Comparison of ENCODE assay signal across 9 cellular contexts in the genomic region with DNA sequence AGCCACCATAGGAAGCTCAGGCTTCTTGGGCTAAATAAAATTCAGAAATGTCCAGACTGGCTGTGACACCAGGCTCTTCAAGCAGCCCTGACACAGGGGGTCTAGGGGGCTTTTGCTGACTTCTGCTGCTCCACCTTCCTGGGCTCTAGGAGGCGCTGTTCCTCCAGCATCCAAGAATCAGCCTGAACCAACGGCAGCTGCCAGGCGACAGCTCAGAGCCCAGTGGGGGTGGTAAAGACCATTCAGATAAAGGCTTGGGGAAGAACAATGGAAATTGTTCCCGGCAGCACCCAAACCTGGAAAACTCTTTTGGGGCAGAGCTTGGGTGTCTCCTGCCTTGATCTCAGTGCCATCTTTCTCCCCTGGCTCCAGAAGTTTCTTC. TPM values are rescaled to one million over a fixed set of nuclear protein-coding genes. Genes with fewer than 3 reads are reported as not detected.
A peak's percentile ranks its signal among the peaks of the same experiment; 100 is the strongest.
DNase-seq lines count a peak whose midpoint lies in the region; ATAC-seq and TF ChIP-seq lines count a peak whose summit lies in the region.
"Had no signal": no experiment of that assay in that cellular context is flagged by ENCODE, and none has a peak within 500 bp of the region (broad histone marks: within the 10 kb centered on the region; RNA-seq: fewer than 3 reads in every experiment).

No MANE protein-coding gene starts in this region.

- no peaks in the 10 kb centered on the region for H3K79me2 ChIP-seq in HCT116 (ENCODE audit: insufficient read depth, low read length)
- H3K79me2 ChIP-seq in mammary epithelial cell (ENCODE audit: insufficient read depth, low read length): no peaks in the 10 kb centered on the region

- no peaks in the 10 kb centered on the region for H3K9me2 ChIP-seq in HCT116 (ENCODE audit: insufficient read depth)

- WGBS in mammary epithelial cell (ENCODE audit: low coverage, missing lambda C conversion rate): 79% methylated on average over 3 of the region's 4 CpGs

- no peak for DNase-seq in AG04449 (ENCODE audit: low read depth, low spot score)
- peak; percentile 22 for DNase-seq in HCT116 (ENCODE audit: low read depth, low spot score)
- DNase-seq in T-helper 9 cell: peak; percentile 57
- DNase-seq in mammary epithelial cell: no peak
- peak; percentile 60 for DNase-seq in lower lobe of right lung
- DNase-seq in superior temporal gyrus (ENCODE audit: extremely low spot score): peak; percentile 57

- H3K36me3 ChIP-seq in HCT116 (ENCODE audit: control insufficient read depth in 1 of 2, insufficient read depth in 2 of 2, low read length in 2 of 2) (no peaks in the 10 kb centered on the region), mammary epithelial cell (ENCODE audit: insufficient read depth, low read length) (no peaks in the 10 kb centered on the region), lower lobe of right lung (no peaks in the 10 kb centered on the region)

- in situ Hi-C loops in mammary epithelial cell (cut with MboI; ENCODE audit: low sequenced_read_pairs in 2 of 2): no loop called here

- POLR2A ChIA-PET in AG04449 (lab: Yijun Ruan, JAX) (no interaction called here), HCT116 (lab: Charles Lee) (no interaction called here)

- ATAC-seq in HCT116 (peak; percentile 86), lower lobe of right lung (peak; percentile 41 to 65), HG02981 (IDR thresholded peaks at IDR 0.05; ENCODE audit: unreplicated experiment) (no peak), HG03108 (IDR thresholded peaks at IDR 0.05; ENCODE audit: unreplicated experiment) (no peak)

- BruUV-seq in HCT116 (replicated peaks; lab: Mats Ljungman, UMichigan) (no TSS peak), mammary epithelial cell (replicated peaks; lab: Mats Ljungman, UMichigan) (no TSS peak)

- H3K27ac ChIP-seq in HCT116 (ENCODE audit: low read depth, low read length) (no peak overlapping the region), mammary epithelial cell (ENCODE audit: insufficient read depth, low read depth, low read length) (no peak overlapping the region), lower lobe of right lung (no peak overlapping the region)

- no peaks in the 10 kb centered on the region for H3K4me1 ChIP-seq in HCT116 (ENCODE audit: control insufficient read depth in 1 of 2, insufficient read depth in 2 of 2, low read length in 2 of 2)
- H3K4me1 ChIP-seq in mammary epithelial cell (ENCODE audit: insufficient read depth, low read length): no peaks in the 10 kb centered on the region
- no peaks in the 10 kb centered on the region for H3K4me1 ChIP-seq in lower lobe of right lung

- 0 out of 2 replicates have a peak, but pooled peaks cover 2% of the 10 kb centered on the region for H3K27me3 ChIP-seq in HCT116 (ENCODE audit: insufficient read depth, low read length)
- no peaks in the 10 kb centered on the region for H3K27me3 ChIP-seq in mammary epithelial cell (ENCODE audit: insufficient read depth, low read length)
- no peaks in the 10 kb centered on the region for H3K27me3 ChIP-seq in lower lobe of right lung (ENCODE audit: low read depth)

- CTCF ChIA-PET in AG04449 (lab: Yijun Ruan, JAX): interaction anchor here (0.5 to 2.4 kb wide), 14 partner anchors 9 to 848 kb away, joined by 3 to 18 read pairs (median 3); partner anchors contain the start of gene RCN2
- CTCF ChIA-PET in HCT116 (lab: Charles Lee): interaction anchor here (0.9 to 1.8 kb wide), 6 partner anchors 13 to 660 kb away, joined by 3 to 9 read pairs (median 4); partner anchors contain the start of gene LINGO1
- CTCF ChIA-PET in mammary epithelial cell (lab: Charles Lee; ENCODE audit: low non-redundant PET): no interaction called here

- H3K9me3 ChIP-seq in HCT116 (ENCODE audit: control insufficient read depth in 1 of 2, insufficient read depth in 1 of 2, low read depth in 1 of 2, low read length in 2 of 2) (no peaks in the 10 kb centered on the region), mammary epithelial cell (replicated peaks; ENCODE audit: insufficient read depth, low read length) (no peaks in the 10 kb centered on the region), lower lobe of right lung (no peaks in the 10 kb centered on the region)

- intact Hi-C loops in HCT116 (cut with micrococcal nuclease) (no loop called here), mammary epithelial cell (cut with micrococcal nuclease) (no loop called here), lower lobe of right lung (cut with DNase I) (no loop called here)

- no peak overlapping the region for H2AFZ ChIP-seq in HCT116 (ENCODE audit: low read depth, low read length, poor library complexity, severe bottlenecking)
- no peak overlapping the region for H2AFZ ChIP-seq in mammary epithelial cell (ENCODE audit: low read depth, low read length)

- peak; percentile 68 for TF ChIP-seq RAD21 in HCT116 (IDR thresholded peaks at IDR 0.05; ENCODE audit: low read depth)

- H3K4me2 ChIP-seq in HCT116 (ENCODE audit: low read length) (no peak overlapping the region), mammary epithelial cell (ENCODE audit: insufficient read depth, low read depth, low read length) (no peak overlapping the region)

- H4K20me1 ChIP-seq in HCT116 (ENCODE audit: insufficient read depth) (no peaks in the 10 kb centered on the region), mammary epithelial cell (ENCODE audit: insufficient read depth, low read length) (no peaks in the 10 kb centered on the region)

- RAD21 ChIA-PET in HCT116 (lab: Charles Lee; ENCODE audit: low non-redundant PET in 1 of 2, low total read pairs in 2 of 2, uncharacterized antibody in 2 of 2, unreplicated experiment in 2 of 2): interaction anchor here in 1 of 2 experiments (0.7 kb wide), 1 partner anchor 570 kb away, joined by 3 read pairs; no protein-coding TSS in a partner anchor

- dilution Hi-C loops in mammary epithelial cell (cut with HindIII; ENCODE audit: low sequenced_read_pairs): no loop called here

- no peak for TF ChIP-seq POLR2A in HCT116 (IDR thresholded peaks at IDR 0.05; ENCODE audit: borderline replicate concordance, extremely low read depth, insufficient read depth, insufficient read length)

- H3K9ac ChIP-seq in HCT116 (ENCODE audit: low read length): no peak overlapping the region
- H3K9ac ChIP-seq in mammary epithelial cell (ENCODE audit: insufficient read depth, low read length): no peak overlapping the region

- TF ChIP-seq CTCF in AG04449 (IDR thresholded peaks at IDR 0.05; ENCODE audit: insufficient read depth, low read length, missing control alignments): peak; percentile 44
- TF ChIP-seq CTCF in HCT116 (IDR thresholded peaks at IDR 0.05 in 2 of 3, conservative IDR thresholded peaks at IDR 0.05 in 1 of 3; ENCODE audit: borderline replicate concordance in 1 of 3, insufficient read depth in 1 of 3, low read depth in 2 of 3, low read length in 2 of 3): peak; percentile 44 to 79 (median 76); a peak in 5 of 6 replicates
- TF ChIP-seq CTCF in mammary epithelial cell (conservative IDR thresholded peaks at IDR 0.05 in 1 of 2, IDR thresholded peaks at IDR 0.05 in 1 of 2; ENCODE audit: extremely low read depth in 1 of 2, insufficient read depth in 1 of 2, low read depth in 1 of 2, low read length in 2 of 2): peak; percentile 21 to 38
- peak; percentile 52 for TF ChIP-seq CTCF in lower lobe of right lung (IDR thresholded peaks at IDR 0.05)

- H3K4me3 ChIP-seq in AG04449 (ENCODE audit: low read depth, low read length) (no peak overlapping the region), HCT116 (replicated peaks in 1 of 2; ENCODE audit: low read depth in 1 of 2, low read length in 2 of 2) (no peak overlapping the region), mammary epithelial cell (replicated peaks in 1 of 3; ENCODE audit: insufficient read depth in 1 of 3, low read depth in 2 of 3, low read length in 3 of 3) (no peak overlapping the region), lower lobe of right lung (no peak overlapping the region)

TF ChIP-seq in HCT116, 20 proteins besides CTCF, POLR2A, EP300 and RAD21:
- no peak for TF ChIP-seq EZH2 (IDR thresholded peaks at IDR 0.05)
- TF ChIP-seq SP1 (IDR thresholded peaks at IDR 0.05; ENCODE audit: low read depth): no peak
- TF ChIP-seq TCF7L2 (IDR thresholded peaks at IDR 0.05; ENCODE audit: borderline replicate concordance, extremely low read depth, insufficient read depth, insufficient read length): no peak
- TF ChIP-seq POLR2AphosphoS5 (IDR thresholded peaks at IDR 0.05; ENCODE audit: low read depth, low read length): no peak
- TF ChIP-seq YY1 (IDR thresholded peaks at IDR 0.05; ENCODE audit: extremely low read depth, insufficient replicate concordance, low read depth, low read length): no peak

RNA-seq across cellular contexts. Expression of gene PSTPIP1, which starts 21.6 kb away (rescaled TPM):
- total RNA-seq in HCT116 (2021; ENCODE audit: unreplicated experiment): 0.79 TPM
- 0.09 TPM in 1 of 2 replicates, not detected in the other for polyA plus RNA-seq in HCT116 (2012)
- 1 to 10 TPM in 1 of 2 donors, under 1 TPM in 1; 0.67 to 3.5 TPM for total RNA-seq in mammary epithelial cell
- polyA plus RNA-seq in mammary epithelial cell: 2.1 TPM
- 3.3 TPM for polyA minus RNA-seq in mammary epithelial cell
- total RNA-seq in lower lobe of right lung: 18.4 TPM
- total RNA-seq: glomerular endothelial cell had no signal

RNA-seq across cellular contexts. Expression of gene RCN2, which starts 41.8 kb away (rescaled TPM):
- 71.5 TPM for total RNA-seq in HCT116 (2021; ENCODE audit: unreplicated experiment)
- 31.4 and 40.4 TPM in 2 replicates for polyA plus RNA-seq in HCT116 (2012)
- 10 to 100 TPM; 47.0 to 51.3 TPM for total RNA-seq in mammary epithelial cell
- 35.5 TPM for polyA plus RNA-seq in mammary epithelial cell
- polyA minus RNA-seq in mammary epithelial cell: 5.1 TPM
- total RNA-seq in lower lobe of right lung: 32.8 TPM

Comparison
In these comparisons a context has a peak if more than half of its experiments do, and no peak if none do; other contexts are left out.
1. DNase-seq: peak in HCT116 (single experiment), T-helper 9 cell (single experiment), lower lobe of right lung (single experiment) and superior temporal gyrus (single experiment); none in AG04449 (single experiment) and mammary epithelial cell (single experiment).
2. ATAC-seq: peak in HCT116 (single experiment) and lower lobe of right lung (2 of 2); none in HG02981 (single experiment) and HG03108 (single experiment).
3. Peak in every context shown above with its lines, with median percentiles within 50 percentile points of each other: CTCF ChIP-seq.